In genomic region chr12:12611512-12612306, GRCh38 we compare ENCODE assay signal across 8 cellular contexts. TPM values are rescaled to one million over a fixed set of nuclear protein-coding genes. Genes with fewer than 3 reads are reported as not detected.
DNase-seq lines count a peak whose midpoint lies in the region; ATAC-seq and TF ChIP-seq lines count a peak whose summit lies in the region.

Gene CREBL2, plus strand, starts transcription at chr12:12611876. Its CDS starts 297 bp downstream, at chr12:12612173.

- peak; percentile 97 for DNase-seq in DMS153 treated with DMSO at 0.1 percent for 48 hours (lab: John Stamatoyannopoulos, UW; ENCODE audit: unreplicated experiment)
- DNase-seq in Jurkat, Clone E6-1 (ENCODE audit: low read depth, low spot score): peak; percentile 79
- DNase-seq in Panc1 (ENCODE audit: low read depth, low spot score): peak; percentile 63
- peak; percentile 86 to 87 for DNase-seq in activated T-cell treated with anti-CD3 and anti-CD28 coated beads, Interleukin-2, amount 50 U/mL, for 72 hours
- DNase-seq in esophagus muscularis mucosa (ENCODE audit: extremely low spot score): peak; percentile 98
- DNase-seq in stimulated activated CD8-positive, alpha-beta memory T cell treated with anti-CD3 and anti-CD28 coated beads, Interleukin-7, amount 100 ng/mL, for 4 hours (ENCODE audit: low read depth in 2 of 2): peak; percentile 72 to 82

- H3K36me3 Mint-ChIP-seq in activated T-cell treated with anti-CD3 and anti-CD28 coated beads, Interleukin-2, amount 50 U/mL, for 72 hours (ENCODE audit: insufficient read depth in 2 of 2): peaks cover 13 to 17% of the 10 kb centered on the region in 2 donors

- intact Hi-C loops in Panc1 (cut with micrococcal nuclease; ENCODE audit: unreplicated experiment) (no loop called here), esophagus muscularis mucosa (cut with DNase I) (loop anchor here (5.0 kb wide), 2 partner anchors 49 to 86 kb away; partner anchors contain the start of genes DUSP16 and GPR19)

- no peaks in the 10 kb centered on the region for H3K9me3 Mint-ChIP-seq in activated T-cell treated with anti-CD3 and anti-CD28 coated beads, Interleukin-2, amount 50 U/mL, for 72 hours

- no peaks in the 10 kb centered on the region for H3K27me3 ChIP-seq in Panc1 (ENCODE audit: control insufficient read depth, insufficient read depth, low read length)
- no peaks in the 10 kb centered on the region for H3K27me3 ChIP-seq in esophagus muscularis mucosa
- H3K27me3 ChIP-seq in muscle layer of duodenum (ENCODE audit: low read depth, low read length): no peaks in the 10 kb centered on the region

- H3K27ac Mint-ChIP-seq in activated T-cell treated with anti-CD3 and anti-CD28 coated beads, Interleukin-2, amount 50 U/mL, for 72 hours: peak within 1 kb of the TSS; percentile 96

- H3K4me1 Mint-ChIP-seq in activated T-cell treated with anti-CD3 and anti-CD28 coated beads, Interleukin-2, amount 50 U/mL, for 72 hours (ENCODE audit: low read depth): peaks cover 86% of the 10 kb centered on the region

- CTCF ChIA-PET in Panc1 (lab: Charles Lee): interaction anchor here (0.6 kb wide), 1 partner anchor 20 kb away, joined by 3 read pairs; no protein-coding TSS in a partner anchor

- POLR2A ChIA-PET in Panc1 (lab: Charles Lee): interaction anchor here (0.6 to 1.0 kb wide), 3 partner anchors 11 to 235 kb away, joined by 3 read pairs; no protein-coding TSS in a partner anchor

- 0% methylated on average over 25 of the region's 51 CpGs for WGBS in esophagus muscularis mucosa

- TF ChIP-seq POLR2A in esophagus muscularis mucosa (IDR thresholded peaks at IDR 0.05; ENCODE audit: low read depth): no peak

- H3K4me1 ChIP-seq in Panc1 (ENCODE audit: control insufficient read depth, insufficient read depth, low read length): peaks cover 10% of the 10 kb centered on the region
- H3K4me1 ChIP-seq in esophagus muscularis mucosa: peaks cover 20 to 50% (median 46%) of the 10 kb centered on the region in 4 donors
- H3K4me1 ChIP-seq in muscle layer of duodenum (ENCODE audit: control insufficient read depth in 1 of 2, insufficient read depth in 2 of 2, low read length in 2 of 2): peaks cover 4 to 24% of the 10 kb centered on the region in 2 donors

- H3K4me3 Mint-ChIP-seq in activated T-cell treated with anti-CD3 and anti-CD28 coated beads, Interleukin-2, amount 50 U/mL, for 72 hours: peak within 1 kb of the TSS; percentile 86 to 87

- in situ Hi-C loops in Panc1 (cut with HindIII; ENCODE audit: low pct_unique_long_range_greater_than_20kb, low sequenced_read_pairs): no loop called here

- H3K9me3 ChIP-seq in Panc1 (ENCODE audit: control insufficient read depth, insufficient read depth, low read depth, low read length) (no peaks in the 10 kb centered on the region), esophagus muscularis mucosa (no peaks in the 10 kb centered on the region), muscle layer of duodenum (ENCODE audit: control insufficient read depth in 1 of 2, low read length in 2 of 2) (no peaks in the 10 kb centered on the region)

- ATAC-seq in GM21576 (IDR thresholded peaks at IDR 0.05; ENCODE audit: unreplicated experiment) (peak; percentile 61), Panc1 (peak; percentile 94)
- ATAC-seq in activated T-cell treated with anti-CD3 and anti-CD28 coated beads, Interleukin-2, amount 50 U/mL, for 72 hours (replicated peaks in 1 of 2): peak; percentile 80

- no peak for TF ChIP-seq EP300 in esophagus muscularis mucosa (IDR thresholded peaks at IDR 0.05)

- H3K27ac ChIP-seq in Panc1 (ENCODE audit: low read length) (peak within 1 kb of the TSS; percentile 89), esophagus muscularis mucosa (replicated peaks in 1 of 4) (peak within 1 kb of the TSS; percentile 91 to 96 (median 93)), muscle layer of duodenum (ENCODE audit: low read length) (peak within 1 kb of the TSS; percentile 84)

- no peaks in the 10 kb centered on the region for H3K27me3 Mint-ChIP-seq in activated T-cell treated with anti-CD3 and anti-CD28 coated beads, Interleukin-2, amount 50 U/mL, for 72 hours (ENCODE audit: low read depth)

- BruUV-seq in Panc1 (replicated peaks; lab: Mats Ljungman, UMichigan): no TSS peak

- TF ChIP-seq CTCF in Panc1 (IDR thresholded peaks at IDR 0.05): no peak
- no peak for TF ChIP-seq CTCF in esophagus muscularis mucosa (IDR thresholded peaks at IDR 0.05)

- H3K4me3 ChIP-seq in Jurkat, Clone E6-1 (ENCODE audit: low read length): peak within 1 kb of the TSS; percentile 84
- peak within 1 kb of the TSS; percentile 73 to 84 for H3K4me3 ChIP-seq in Panc1 (ENCODE audit: low read depth in 2 of 2, low read length in 2 of 2)
- peak within 1 kb of the TSS; percentile 76 to 85 (median 79) for H3K4me3 ChIP-seq in esophagus muscularis mucosa
- H3K4me3 ChIP-seq in muscle layer of duodenum (ENCODE audit: low read depth in 1 of 2, low read length in 2 of 2): peak within 1 kb of the TSS; percentile 68 to 82

- H3K36me3 ChIP-seq in Panc1 (ENCODE audit: control insufficient read depth, insufficient read depth, low read length): no peaks in the 10 kb centered on the region; the same call in 1 of the 2 replicates
- no peaks in the 10 kb centered on the region for H3K36me3 ChIP-seq in esophagus muscularis mucosa
- no peaks in the 10 kb centered on the region for H3K36me3 ChIP-seq in muscle layer of duodenum (ENCODE audit: control insufficient read depth in 1 of 2, insufficient read depth in 2 of 2, low read length in 2 of 2)

RNA-seq across cellular contexts. Expression of gene CREBL2, which starts in this region (rescaled TPM):
- 4.2 TPM for polyA plus RNA-seq in Jurkat, Clone E6-1 (2012; ENCODE audit: insufficient read depth, insufficient read length)
- total RNA-seq in Panc1 (2021; ENCODE audit: unreplicated experiment): 13.6 TPM
- polyA plus RNA-seq in Panc1 (2012; ENCODE audit: insufficient read length): 9.1 TPM
- total RNA-seq in activated T-cell treated with anti-CD3 and anti-CD28 coated beads, Interleukin-2, amount 50 U/mL, for 72 hours: 10 to 100 TPM; 27.7 to 32.7 TPM
- 10 to 100 TPM; 33.0 to 53.5 (median 45.9) TPM for total RNA-seq in esophagus muscularis mucosa

Comparison
In these comparisons a context has a peak if more than half of its experiments do, and no peak if none do; other contexts are left out.
1. Peak in every context shown above with its lines: DNase-seq, ATAC-seq, H3K4me3 ChIP-seq and H3K27ac ChIP-seq.